In genomic region chr2:150878347-150878746, GRCh38 we compare ENCODE assay signal across 12 cellular contexts.
DNase-seq lines count a peak whose midpoint lies in the region; ATAC-seq and TF ChIP-seq lines count a peak whose summit lies in the region.
"Had no signal": no experiment of that assay in that cellular context is flagged by ENCODE, and none has a peak within 500 bp of the region (broad histone marks: within the 10 kb centered on the region; RNA-seq: fewer than 3 reads in every experiment).

No MANE protein-coding gene starts in this region.

- H3K27ac ChIP-seq in foreskin keratinocyte (no peak overlapping the region), WERI-Rb-1 (no peak overlapping the region)
- H3K27ac ChIP-seq: heart right ventricle had no signal

- H3K9me3 Mint-ChIP-seq in Calu3 (ENCODE audit: low read depth, unreplicated experiment) = peaks cover 5% of the 10 kb centered on the region
- H3K9me3 Mint-ChIP-seq: nephron had no signal

- no peak overlapping the region for H3K27ac Mint-ChIP-seq in Calu3 (ENCODE audit: unreplicated experiment)
- H3K27ac Mint-ChIP-seq: CD8-positive, alpha-beta memory T cell; nephron had no signal

- no peak overlapping the region for H3K9ac ChIP-seq in adipocyte (ENCODE audit: low read length)

- no peaks in the 10 kb centered on the region for H3K36me3 Mint-ChIP-seq in Calu3 (ENCODE audit: insufficient read depth, unreplicated experiment)
- H3K36me3 Mint-ChIP-seq: CD8-positive, alpha-beta memory T cell had no signal

- no peak overlapping the region for H3K4me3 Mint-ChIP-seq in Calu3 (ENCODE audit: low read depth, unreplicated experiment)
- H3K4me3 Mint-ChIP-seq: CD8-positive, alpha-beta memory T cell; nephron had no signal

- H3K4me1 ChIP-seq in adipocyte (ENCODE audit: control insufficient read depth, insufficient read depth, low read length) = peaks cover 10% of the 10 kb centered on the region
- H3K4me1 ChIP-seq in foreskin keratinocyte = no peaks in the 10 kb centered on the region

- H3K27me3 ChIP-seq in adipocyte (replicated peaks; ENCODE audit: control insufficient read depth, insufficient read depth, low read length) = no peaks in the 10 kb centered on the region
- no peaks in the 10 kb centered on the region for H3K27me3 ChIP-seq in foreskin keratinocyte
- H3K27me3 ChIP-seq in WERI-Rb-1 (ENCODE audit: insufficient read depth, low read depth, severe bottlenecking) = no peaks in the 10 kb centered on the region
- H3K27me3 ChIP-seq: heart right ventricle had no signal

- peak; percentile 20 for DNase-seq in Calu3
- peak; percentile 2 for DNase-seq in LoVo (ENCODE audit: low spot score)
- peak; percentile 11 for DNase-seq in adipocyte (ENCODE audit: low read depth)
- peak; percentile 24 to 66 for DNase-seq in foreskin keratinocyte
- DNase-seq in WERI-Rb-1 = no peak
- no peak for DNase-seq in H4 (ENCODE audit: low spot score)
- DNase-seq in SIG-M5 (lab: John Stamatoyannopoulos, UW) = no peak
- DNase-seq: CD8-positive, alpha-beta memory T cell; heart right ventricle; substantia nigra had no signal

- CTCF ChIA-PET in Calu3 (lab: Charles Lee) = no interaction called here

- BruUV-seq in Calu3 (replicated peaks; lab: Mats Ljungman, UMichigan) = no TSS peak

- H3K4me1 Mint-ChIP-seq in Calu3 (ENCODE audit: low read depth, unreplicated experiment) = peaks cover 15% of the 10 kb centered on the region
- H3K4me1 Mint-ChIP-seq: CD8-positive, alpha-beta memory T cell had no signal

- H3K9me3 ChIP-seq in adipocyte (ENCODE audit: control insufficient read depth, low read length) = peaks cover 6% of the 10 kb centered on the region
- H3K9me3 ChIP-seq in WERI-Rb-1 (ENCODE audit: severe bottlenecking) = no peaks in the 10 kb centered on the region
- H3K9me3 ChIP-seq: heart right ventricle had no signal

- no peak for TF ChIP-seq CTCF in Calu3 (IDR thresholded peaks at IDR 0.05; ENCODE audit: unreplicated experiment)
- peak; percentile 15 for TF ChIP-seq CTCF in foreskin keratinocyte (conservative IDR thresholded peaks at IDR 0.05)
- no peak for TF ChIP-seq CTCF in WERI-Rb-1 (IDR thresholded peaks at IDR 0.05; ENCODE audit: low read depth, low read length)

- ATAC-seq in foreskin keratinocyte = peak; percentile 76
- no peak for ATAC-seq in GM19452 (IDR thresholded peaks at IDR 0.05; ENCODE audit: unreplicated experiment)
- ATAC-seq: heart right ventricle had no signal

- no peaks in the 10 kb centered on the region for H3K27me3 Mint-ChIP-seq in Calu3 (ENCODE audit: unreplicated experiment)
- H3K27me3 Mint-ChIP-seq: CD8-positive, alpha-beta memory T cell had no signal

- H3K4me3 ChIP-seq in adipocyte (ENCODE audit: low read length) (no peak overlapping the region), WERI-Rb-1 (ENCODE audit: low read depth, low read length) (no peak overlapping the region)
- H3K4me3 ChIP-seq: heart right ventricle had no signal

- intact Hi-C loops in Calu3 (cut with micrococcal nuclease; ENCODE audit: unreplicated experiment) = no loop called here

- H3K36me3 ChIP-seq in adipocyte (ENCODE audit: control insufficient read depth, insufficient read depth, low read length, severe bottlenecking) = no peaks in the 10 kb centered on the region
- H3K36me3 ChIP-seq in WERI-Rb-1 = no peaks in the 10 kb centered on the region
- H3K36me3 ChIP-seq: heart right ventricle had no signal

Comparison
In these comparisons a context has a peak if more than half of its experiments do, and no peak if none do; other contexts are left out.
1. DNase-seq: peak in Calu3 (single experiment), LoVo (single experiment), adipocyte (single experiment) and foreskin keratinocyte (2 of 2); none in WERI-Rb-1 (single experiment), H4 (single experiment) and SIG-M5 (single experiment).